In the genomic region with DNA sequence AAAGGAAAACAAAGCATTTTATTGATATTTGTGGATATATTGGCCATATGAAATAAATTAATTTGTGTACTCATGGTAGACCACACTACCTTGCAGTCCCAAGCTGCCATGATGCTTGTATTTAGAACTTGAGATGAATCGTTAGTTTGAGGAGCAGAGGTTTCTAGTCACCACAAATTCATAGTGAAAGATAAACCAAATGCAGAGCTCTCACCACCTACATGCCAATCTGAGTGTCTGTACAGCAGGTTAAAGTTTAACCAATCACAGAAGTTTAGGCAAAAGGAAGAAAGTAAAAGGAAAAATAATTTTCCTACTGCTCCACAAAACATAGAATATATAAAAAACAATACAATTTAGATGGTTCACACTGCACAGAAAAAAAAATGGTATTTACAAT, we compare ENCODE assay signal across 24 cellular contexts.
"Had no signal": no experiment of that assay in that cellular context is flagged by ENCODE, and none has a peak within 500 bp of the region (broad histone marks: within the 10 kb centered on the region; RNA-seq: fewer than 3 reads in every experiment).

No MANE protein-coding gene starts in this region.

- H3K36me3 Mint-ChIP-seq: naive thymus-derived CD8-positive, alpha-beta T cell; neural progenitor cell; stimulated activated naive B cell treated with anti-CD40 and anti-IgM and Interleukin-4, amounts not matched to agents 10 μg/mL and 1 μg/mL and 100 μg/mL, for 72 hours had no signal

- H3K4me1 Mint-ChIP-seq: naive thymus-derived CD8-positive, alpha-beta T cell; nephron; neural progenitor cell; stimulated activated naive B cell treated with anti-CD40 and anti-IgM and Interleukin-4, amounts not matched to agents 10 μg/mL and 1 μg/mL and 100 μg/mL, for 72 hours had no signal

- H3K27ac Mint-ChIP-seq: naive thymus-derived CD8-positive, alpha-beta T cell; neural progenitor cell; progenitor cell of endocrine pancreas; stimulated activated naive B cell treated with anti-CD40 and anti-IgM and Interleukin-4, amounts not matched to agents 10 μg/mL and 1 μg/mL and 100 μg/mL, for 72 hours had no signal

- DNase-seq: heart right ventricle; kidney glomerular epithelial cell; left colon; left ventricle myocardium inferior; mesendoderm; naive thymus-derived CD8-positive, alpha-beta T cell; occipital lobe; retina; right cardiac atrium; stimulated activated CD4-positive, alpha-beta T cell treated with anti-CD3 and anti-CD28 coated beads, Interleukin-12 subunit alpha, Interleukin-12 subunit beta, amount 100 ng/mL, for 4 hours; stimulated activated CD4-positive, alpha-beta T cell treated with anti-CD3 and anti-CD28 coated beads, Interleukin-15, amount 100 ng/mL, for 24 hours; stimulated activated CD4-positive, alpha-beta T cell treated with anti-CD3 and anti-CD28 coated beads, Interleukin-2, amount 100 ng/mL, for 24 hours; stimulated activated CD4-positive, alpha-beta T cell treated with anti-CD3 and anti-CD28 coated beads, Interleukin-4, amount 100 ng/mL, for 1 hour; stimulated activated naive B cell treated with anti-CD40 and anti-IgM and Interleukin-4, amounts not matched to agents 10 μg/mL and 1 μg/mL and 100 μg/mL, for 72 hours; stimulated activated naive CD8-positive, alpha-beta T cell treated with anti-CD3 and anti-CD28 coated beads, Interleukin-15, Interleukin-2, amounts not matched to agents 100 U/mL and 50 U/mL, for 24 hours; stomach; testis; thyroid gland; transverse colon; upper lobe of left lung had no signal

- H3K4me3 Mint-ChIP-seq: naive thymus-derived CD8-positive, alpha-beta T cell; nephron; neural progenitor cell; stimulated activated naive B cell treated with anti-CD40 and anti-IgM and Interleukin-4, amounts not matched to agents 10 μg/mL and 1 μg/mL and 100 μg/mL, for 72 hours had no signal

- H3K27me3 Mint-ChIP-seq: naive thymus-derived CD8-positive, alpha-beta T cell; progenitor cell of endocrine pancreas; stimulated activated naive B cell treated with anti-CD40 and anti-IgM and Interleukin-4, amounts not matched to agents 10 μg/mL and 1 μg/mL and 100 μg/mL, for 72 hours had no signal

- H3K9me3 Mint-ChIP-seq: nephron, neural progenitor cell had no signal

- ATAC-seq: heart right ventricle; left colon; naive thymus-derived CD8-positive, alpha-beta T cell; right cardiac atrium; sciatic nerve; stimulated activated naive B cell treated with anti-CD40 and anti-IgM and Interleukin-4, amounts not matched to agents 10 μg/mL and 1 μg/mL and 100 μg/mL, for 72 hours; stimulated activated naive CD8-positive, alpha-beta T cell treated with anti-CD3 and anti-CD28 coated beads, Interleukin-15, Interleukin-2, amounts not matched to agents 100 U/mL and 50 U/mL, for 24 hours had no signal
